In the genomic region with DNA sequence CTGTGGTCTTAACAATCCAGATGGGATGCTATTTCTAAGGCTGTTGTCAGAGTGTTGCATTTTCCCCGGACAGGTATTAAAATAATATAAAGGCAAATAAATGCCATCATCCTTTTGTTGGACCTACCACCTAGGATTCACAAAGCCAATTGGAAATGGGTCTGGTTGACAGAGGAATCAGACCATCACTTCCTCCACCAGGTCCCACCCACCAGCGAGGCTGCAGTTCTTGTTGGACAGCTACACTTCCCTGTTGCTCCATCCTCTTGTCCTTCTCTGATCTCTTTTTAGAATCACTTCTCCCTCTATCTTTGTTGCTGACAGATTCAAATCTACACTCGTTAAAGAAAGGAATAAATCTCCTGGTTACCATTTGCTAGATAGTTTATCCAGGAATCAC, we compare ENCODE assay signal across 1 cellular context.
TF ChIP-seq lines count a peak whose summit lies in the region.

No MANE protein-coding gene starts in this region.

TF ChIP-seq in IMR-90, 13 proteins besides CTCF, POLR2A, EP300 and RAD21:
- TF ChIP-seq FOS (IDR thresholded peaks at IDR 0.05; ENCODE audit: low read depth, low read length) (no peak), CHD1 (IDR thresholded peaks at IDR 0.05; ENCODE audit: low read depth, low read length) (no peak), CEBPB (IDR thresholded peaks at IDR 0.05; ENCODE audit: low read depth, low read length) (no peak), MXI1 (IDR thresholded peaks at IDR 0.05; ENCODE audit: borderline replicate concordance, low read depth, low read length) (no peak), NFE2L2 (IDR thresholded peaks at IDR 0.05; ENCODE audit: low read depth, low read length) (no peak), MAFK (IDR thresholded peaks at IDR 0.05; ENCODE audit: low read depth, low read length) (no peak), BHLHE40 (IDR thresholded peaks at IDR 0.05; ENCODE audit: low read depth, low read length) (no peak), MAZ (IDR thresholded peaks at IDR 0.05; ENCODE audit: borderline replicate concordance, low read depth, low read length) (no peak), ELK1 (IDR thresholded peaks at IDR 0.05; ENCODE audit: borderline replicate concordance, low read depth, low read length) (no peak)
